Comparison of ENCODE assay signal across 25 cellular contexts in the genomic region with DNA sequence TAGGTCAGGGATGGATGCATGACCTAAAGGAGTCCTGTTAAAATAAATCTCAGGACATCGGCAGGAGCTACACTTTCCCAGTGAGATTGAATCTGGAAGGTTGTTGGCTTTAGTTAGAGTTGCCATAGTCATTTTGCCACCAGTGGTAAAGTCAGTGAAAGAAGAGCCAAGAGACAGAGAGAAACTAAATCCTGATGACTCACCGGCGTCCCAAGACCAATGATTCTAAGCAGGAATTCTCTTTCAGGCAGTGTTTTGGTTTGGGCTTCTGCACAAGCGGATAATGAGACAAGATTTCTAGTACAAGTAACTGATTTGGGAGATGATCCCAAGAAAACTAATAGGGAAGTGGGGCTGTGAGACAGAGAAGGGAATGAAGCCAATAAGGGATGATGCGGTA.
A peak's percentile ranks its signal among the peaks of the same experiment; 100 is the strongest.
DNase-seq lines count a peak whose midpoint lies in the region; ATAC-seq and TF ChIP-seq lines count a peak whose summit lies in the region.
"Had no signal": no experiment of that assay in that cellular context is flagged by ENCODE, and none has a peak within 500 bp of the region (broad histone marks: within the 10 kb centered on the region; RNA-seq: fewer than 3 reads in every experiment).

No MANE protein-coding gene starts in this region.

- no peak overlapping the region for H3K4me3 ChIP-seq in mammary epithelial cell (replicated peaks in 1 of 3; ENCODE audit: insufficient read depth in 1 of 3, low read depth in 2 of 3, low read length in 3 of 3)
- H3K4me3 ChIP-seq in effector memory CD4-positive, alpha-beta T cell (ENCODE audit: insufficient read depth, low read depth, low read length, poor library complexity, severe bottlenecking) = no peak overlapping the region
- H3K4me3 ChIP-seq: dorsolateral prefrontal cortex, GM23338, heart right ventricle, psoas muscle, upper lobe of left lung had no signal

- no peaks in the 10 kb centered on the region for H3K4me1 ChIP-seq in mammary epithelial cell (ENCODE audit: insufficient read depth, low read length)
- H3K4me1 ChIP-seq in effector memory CD4-positive, alpha-beta T cell (ENCODE audit: control insufficient read depth, insufficient read depth, low read length, poor library complexity, severe bottlenecking) = no peaks in the 10 kb centered on the region
- H3K4me1 ChIP-seq: heart right ventricle, psoas muscle, upper lobe of left lung had no signal

- CTCF ChIA-PET in mammary epithelial cell (lab: Charles Lee; ENCODE audit: low non-redundant PET) = no interaction called here

- H3K4me1 Mint-ChIP-seq in nephron progenitor cell = peaks cover 18% of the 10 kb centered on the region
- H3K4me1 Mint-ChIP-seq: activated CD4-positive, alpha-beta T cell treated with anti-CD3 and anti-CD28 coated beads, Interleukin-2, amount 10 ng/mL, durations not matched to agents 24 days and 14 days; activated CD8-positive, alpha-beta memory T cell treated with anti-CD3 and anti-CD28 coated beads, Interleukin-2, amount 10 ng/mL, durations not matched to agents 7 days and 5 days; activated naive CD4-positive, alpha-beta T cell treated with anti-CD3 and anti-CD28 coated beads, Interleukin-2, amount 10 ng/mL, durations not matched to agents 7 days and 5 days had no signal

- no peaks in the 10 kb centered on the region for H4K20me1 ChIP-seq in mammary epithelial cell (ENCODE audit: insufficient read depth, low read length)

- no peaks in the 10 kb centered on the region for H3K36me3 Mint-ChIP-seq in nephron progenitor cell (ENCODE audit: low read depth)
- H3K36me3 Mint-ChIP-seq: activated CD8-positive, alpha-beta memory T cell treated with anti-CD3 and anti-CD28 coated beads, Interleukin-2, amount 10 ng/mL, durations not matched to agents 7 days and 5 days; activated naive CD4-positive, alpha-beta T cell treated with anti-CD3 and anti-CD28 coated beads, Interleukin-2, amount 10 ng/mL, durations not matched to agents 7 days and 5 days had no signal

- ATAC-seq in GM18498 (IDR thresholded peaks at IDR 0.05; ENCODE audit: unreplicated experiment) = no peak
- ATAC-seq: activated CD8-positive, alpha-beta memory T cell treated with anti-CD3 and anti-CD28 coated beads, Interleukin-2, amount 10 ng/mL, durations not matched to agents 7 days and 5 days; GM23338; heart right ventricle; psoas muscle had no signal

- no peaks in the 10 kb centered on the region for H3K9me3 Mint-ChIP-seq in nephron progenitor cell
- H3K9me3 Mint-ChIP-seq: activated CD4-positive, alpha-beta T cell treated with anti-CD3 and anti-CD28 coated beads, Interleukin-2, amount 10 ng/mL, durations not matched to agents 24 days and 14 days; activated naive CD4-positive, alpha-beta T cell treated with anti-CD3 and anti-CD28 coated beads, Interleukin-2, amount 10 ng/mL, durations not matched to agents 7 days and 5 days; GM23338 had no signal

- peaks cover 9% of the 10 kb centered on the region for H3K27me3 Mint-ChIP-seq in nephron progenitor cell (ENCODE audit: low read depth, poor library complexity)
- H3K27me3 Mint-ChIP-seq: activated naive CD4-positive, alpha-beta T cell treated with anti-CD3 and anti-CD28 coated beads, Interleukin-2, amount 10 ng/mL, durations not matched to agents 7 days and 5 days had no signal

- no peak for TF ChIP-seq CTCF in mammary epithelial cell (conservative IDR thresholded peaks at IDR 0.05 in 1 of 2, IDR thresholded peaks at IDR 0.05 in 1 of 2; ENCODE audit: extremely low read depth in 1 of 2, insufficient read depth in 1 of 2, low read depth in 1 of 2, low read length in 2 of 2)
- no peak for TF ChIP-seq CTCF in nephron progenitor cell (IDR thresholded peaks at IDR 0.05)

- no peak overlapping the region for H2AFZ ChIP-seq in mammary epithelial cell (ENCODE audit: low read depth, low read length)
- H2AFZ ChIP-seq: GM23338 had no signal

- H3K9ac ChIP-seq in mammary epithelial cell (ENCODE audit: insufficient read depth, low read length) = no peak overlapping the region

- no peak overlapping the region for H3K4me2 ChIP-seq in mammary epithelial cell (ENCODE audit: insufficient read depth, low read depth, low read length)
- H3K4me2 ChIP-seq: GM23338 had no signal

- H3K79me2 ChIP-seq in mammary epithelial cell (ENCODE audit: insufficient read depth, low read length) = no peaks in the 10 kb centered on the region

- WGBS in mammary epithelial cell (ENCODE audit: low coverage, missing lambda C conversion rate) = 97% methylated on average over 5 of the region's 5 CpGs

- DNase-seq in COLO829 (ENCODE audit: low spot score) (peak; percentile 26), LHCN-M2 (ENCODE audit: low read depth) (peak; percentile 49), mammary epithelial cell (peak; percentile 17), nephron progenitor cell (no peak), NCI-H345 (lab: John Stamatoyannopoulos, UW) (no peak), midbrain (lab: John Stamatoyannopoulos, UW) (no peak)
- no peak for DNase-seq in effector memory CD4-positive, alpha-beta T cell
- DNase-seq: ACHN; activated CD4-positive, alpha-beta T cell treated with anti-CD3 and anti-CD28 coated beads, Interleukin-2, amount 10 ng/mL, durations not matched to agents 24 days and 14 days; activated CD8-positive, alpha-beta memory T cell treated with anti-CD3 and anti-CD28 coated beads, Interleukin-2, amount 10 ng/mL, durations not matched to agents 7 days and 5 days; activated naive CD4-positive, alpha-beta T cell treated with anti-CD3 and anti-CD28 coated beads, Interleukin-2, amount 10 ng/mL, durations not matched to agents 7 days and 5 days; central memory CD4-positive, alpha-beta T cell; dorsolateral prefrontal cortex; foreskin fibroblast; heart right ventricle; Kasumi-1; NCI-H1092; NCI-H187; psoas muscle; stimulated activated CD8-positive, alpha-beta memory T cell treated with anti-CD3 and anti-CD28 coated beads, Interleukin-4, amount 100 ng/mL, for 48 hours; upper lobe of left lung; WERI-Rb-1 had no signal

- BruUV-seq in mammary epithelial cell (replicated peaks; lab: Mats Ljungman, UMichigan) = no TSS peak

- H3K27ac Mint-ChIP-seq in nephron progenitor cell = peak overlapping the region; percentile 3
- H3K27ac Mint-ChIP-seq: activated CD4-positive, alpha-beta T cell treated with anti-CD3 and anti-CD28 coated beads, Interleukin-2, amount 10 ng/mL, durations not matched to agents 24 days and 14 days; activated CD8-positive, alpha-beta memory T cell treated with anti-CD3 and anti-CD28 coated beads, Interleukin-2, amount 10 ng/mL, durations not matched to agents 7 days and 5 days; activated naive CD4-positive, alpha-beta T cell treated with anti-CD3 and anti-CD28 coated beads, Interleukin-2, amount 10 ng/mL, durations not matched to agents 7 days and 5 days; GM23338 had no signal

- in situ Hi-C loops in mammary epithelial cell (cut with MboI; ENCODE audit: low sequenced_read_pairs in 2 of 2) = loop anchor here (10.0 to 25.0 kb wide), 2 partner anchors 205 to 212 kb away; no protein-coding TSS in a partner anchor

- H3K9me3 ChIP-seq in mammary epithelial cell (replicated peaks; ENCODE audit: insufficient read depth, low read length) = no peaks in the 10 kb centered on the region
- H3K9me3 ChIP-seq in effector memory CD4-positive, alpha-beta T cell (ENCODE audit: control insufficient read depth, low read length) = no peaks in the 10 kb centered on the region
- H3K9me3 ChIP-seq: heart right ventricle, psoas muscle, upper lobe of left lung had no signal

- no peak overlapping the region for H3K27ac ChIP-seq in mammary epithelial cell (ENCODE audit: insufficient read depth, low read depth, low read length)
- H3K27ac ChIP-seq in effector memory CD4-positive, alpha-beta T cell (ENCODE audit: insufficient read depth, low read length, poor library complexity, severe bottlenecking) = no peak overlapping the region
- H3K27ac ChIP-seq: dorsolateral prefrontal cortex, heart right ventricle, psoas muscle, upper lobe of left lung, WERI-Rb-1 had no signal

- dilution Hi-C loops in mammary epithelial cell (cut with HindIII; ENCODE audit: low sequenced_read_pairs) = no loop called here

- peaks cover 2% of the 10 kb centered on the region for H3K27me3 ChIP-seq in mammary epithelial cell (ENCODE audit: insufficient read depth, low read length)
- no peaks in the 10 kb centered on the region for H3K27me3 ChIP-seq in effector memory CD4-positive, alpha-beta T cell (replicated peaks; ENCODE audit: control insufficient read depth, insufficient read depth, low read length, poor library complexity, severe bottlenecking)
- H3K27me3 ChIP-seq: dorsolateral prefrontal cortex, upper lobe of left lung had no signal

- H3K4me3 Mint-ChIP-seq in nephron progenitor cell = no peak overlapping the region
- H3K4me3 Mint-ChIP-seq: activated CD4-positive, alpha-beta T cell treated with anti-CD3 and anti-CD28 coated beads, Interleukin-2, amount 10 ng/mL, durations not matched to agents 24 days and 14 days; activated CD8-positive, alpha-beta memory T cell treated with anti-CD3 and anti-CD28 coated beads, Interleukin-2, amount 10 ng/mL, durations not matched to agents 7 days and 5 days; activated naive CD4-positive, alpha-beta T cell treated with anti-CD3 and anti-CD28 coated beads, Interleukin-2, amount 10 ng/mL, durations not matched to agents 7 days and 5 days; CD14-positive monocyte; GM23338 had no signal

- H3K36me3 ChIP-seq in mammary epithelial cell (ENCODE audit: insufficient read depth, low read length) = no peaks in the 10 kb centered on the region
- H3K36me3 ChIP-seq in effector memory CD4-positive, alpha-beta T cell (ENCODE audit: control insufficient read depth, insufficient read depth, low read length) = no peaks in the 10 kb centered on the region
- H3K36me3 ChIP-seq: heart right ventricle, upper lobe of left lung, WERI-Rb-1 had no signal

- intact Hi-C loops in mammary epithelial cell (cut with micrococcal nuclease) = no loop called here

Comparison
In these comparisons a context has a peak if more than half of its experiments do, and no peak if none do; other contexts are left out.
1. DNase-seq: peak in COLO829 (single experiment), LHCN-M2 (single experiment) and mammary epithelial cell (single experiment); none in nephron progenitor cell (single experiment), NCI-H345 (single experiment), effector memory CD4-positive, alpha-beta T cell (0 of 3) and midbrain (single experiment).